In the genomic region with DNA sequence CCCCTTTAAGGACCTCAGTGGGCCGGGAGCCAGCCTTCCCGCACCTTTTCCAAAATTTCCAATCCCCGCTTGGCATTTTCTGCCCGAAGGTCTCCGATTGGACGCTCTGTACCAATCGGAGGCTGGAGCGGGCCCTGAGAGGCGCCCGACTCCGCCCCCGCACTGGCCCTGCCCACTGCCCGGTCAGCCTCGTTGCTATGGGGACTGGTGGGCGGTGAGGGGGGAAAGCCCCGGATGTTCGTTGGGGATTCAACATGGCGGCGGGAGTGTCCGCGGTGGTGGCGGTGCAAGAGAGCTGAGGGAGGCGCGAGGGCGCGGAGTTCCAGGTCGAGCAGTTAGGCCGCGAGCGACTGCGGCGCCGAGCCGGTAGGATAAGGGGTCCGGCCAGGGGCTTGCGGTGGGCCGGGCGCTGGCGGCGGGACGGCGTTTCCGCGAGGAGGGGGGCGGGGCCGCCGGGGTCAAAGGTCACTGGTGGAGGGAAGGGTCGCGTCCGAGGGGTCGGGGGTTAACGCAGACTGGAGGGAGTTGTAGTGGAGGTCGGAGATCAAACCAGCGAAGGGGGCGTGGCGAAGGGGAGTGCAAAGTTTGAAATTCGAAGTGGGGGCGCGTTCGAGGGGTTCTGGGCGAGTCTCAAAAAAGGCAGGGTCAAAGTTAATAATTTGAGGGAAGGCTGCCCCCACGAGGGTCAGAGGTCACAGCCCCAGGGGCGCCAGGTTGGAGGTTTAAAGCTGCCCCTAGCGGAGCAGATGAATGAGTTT, we compare ENCODE assay signal across 1 cellular context.
TF ChIP-seq lines count a peak whose summit lies in the region.

Gene PAK4 (plus strand): TSS at position 233 of the 758 bp plus-strand sequence. CDS start 43,768 bp downstream, outside the sequence.

TF ChIP-seq in K562, 482 proteins besides CTCF, POLR2A, EP300 and RAD21 (continued from another document and continues in another):
- TF ChIP-seq, protein P1, sequence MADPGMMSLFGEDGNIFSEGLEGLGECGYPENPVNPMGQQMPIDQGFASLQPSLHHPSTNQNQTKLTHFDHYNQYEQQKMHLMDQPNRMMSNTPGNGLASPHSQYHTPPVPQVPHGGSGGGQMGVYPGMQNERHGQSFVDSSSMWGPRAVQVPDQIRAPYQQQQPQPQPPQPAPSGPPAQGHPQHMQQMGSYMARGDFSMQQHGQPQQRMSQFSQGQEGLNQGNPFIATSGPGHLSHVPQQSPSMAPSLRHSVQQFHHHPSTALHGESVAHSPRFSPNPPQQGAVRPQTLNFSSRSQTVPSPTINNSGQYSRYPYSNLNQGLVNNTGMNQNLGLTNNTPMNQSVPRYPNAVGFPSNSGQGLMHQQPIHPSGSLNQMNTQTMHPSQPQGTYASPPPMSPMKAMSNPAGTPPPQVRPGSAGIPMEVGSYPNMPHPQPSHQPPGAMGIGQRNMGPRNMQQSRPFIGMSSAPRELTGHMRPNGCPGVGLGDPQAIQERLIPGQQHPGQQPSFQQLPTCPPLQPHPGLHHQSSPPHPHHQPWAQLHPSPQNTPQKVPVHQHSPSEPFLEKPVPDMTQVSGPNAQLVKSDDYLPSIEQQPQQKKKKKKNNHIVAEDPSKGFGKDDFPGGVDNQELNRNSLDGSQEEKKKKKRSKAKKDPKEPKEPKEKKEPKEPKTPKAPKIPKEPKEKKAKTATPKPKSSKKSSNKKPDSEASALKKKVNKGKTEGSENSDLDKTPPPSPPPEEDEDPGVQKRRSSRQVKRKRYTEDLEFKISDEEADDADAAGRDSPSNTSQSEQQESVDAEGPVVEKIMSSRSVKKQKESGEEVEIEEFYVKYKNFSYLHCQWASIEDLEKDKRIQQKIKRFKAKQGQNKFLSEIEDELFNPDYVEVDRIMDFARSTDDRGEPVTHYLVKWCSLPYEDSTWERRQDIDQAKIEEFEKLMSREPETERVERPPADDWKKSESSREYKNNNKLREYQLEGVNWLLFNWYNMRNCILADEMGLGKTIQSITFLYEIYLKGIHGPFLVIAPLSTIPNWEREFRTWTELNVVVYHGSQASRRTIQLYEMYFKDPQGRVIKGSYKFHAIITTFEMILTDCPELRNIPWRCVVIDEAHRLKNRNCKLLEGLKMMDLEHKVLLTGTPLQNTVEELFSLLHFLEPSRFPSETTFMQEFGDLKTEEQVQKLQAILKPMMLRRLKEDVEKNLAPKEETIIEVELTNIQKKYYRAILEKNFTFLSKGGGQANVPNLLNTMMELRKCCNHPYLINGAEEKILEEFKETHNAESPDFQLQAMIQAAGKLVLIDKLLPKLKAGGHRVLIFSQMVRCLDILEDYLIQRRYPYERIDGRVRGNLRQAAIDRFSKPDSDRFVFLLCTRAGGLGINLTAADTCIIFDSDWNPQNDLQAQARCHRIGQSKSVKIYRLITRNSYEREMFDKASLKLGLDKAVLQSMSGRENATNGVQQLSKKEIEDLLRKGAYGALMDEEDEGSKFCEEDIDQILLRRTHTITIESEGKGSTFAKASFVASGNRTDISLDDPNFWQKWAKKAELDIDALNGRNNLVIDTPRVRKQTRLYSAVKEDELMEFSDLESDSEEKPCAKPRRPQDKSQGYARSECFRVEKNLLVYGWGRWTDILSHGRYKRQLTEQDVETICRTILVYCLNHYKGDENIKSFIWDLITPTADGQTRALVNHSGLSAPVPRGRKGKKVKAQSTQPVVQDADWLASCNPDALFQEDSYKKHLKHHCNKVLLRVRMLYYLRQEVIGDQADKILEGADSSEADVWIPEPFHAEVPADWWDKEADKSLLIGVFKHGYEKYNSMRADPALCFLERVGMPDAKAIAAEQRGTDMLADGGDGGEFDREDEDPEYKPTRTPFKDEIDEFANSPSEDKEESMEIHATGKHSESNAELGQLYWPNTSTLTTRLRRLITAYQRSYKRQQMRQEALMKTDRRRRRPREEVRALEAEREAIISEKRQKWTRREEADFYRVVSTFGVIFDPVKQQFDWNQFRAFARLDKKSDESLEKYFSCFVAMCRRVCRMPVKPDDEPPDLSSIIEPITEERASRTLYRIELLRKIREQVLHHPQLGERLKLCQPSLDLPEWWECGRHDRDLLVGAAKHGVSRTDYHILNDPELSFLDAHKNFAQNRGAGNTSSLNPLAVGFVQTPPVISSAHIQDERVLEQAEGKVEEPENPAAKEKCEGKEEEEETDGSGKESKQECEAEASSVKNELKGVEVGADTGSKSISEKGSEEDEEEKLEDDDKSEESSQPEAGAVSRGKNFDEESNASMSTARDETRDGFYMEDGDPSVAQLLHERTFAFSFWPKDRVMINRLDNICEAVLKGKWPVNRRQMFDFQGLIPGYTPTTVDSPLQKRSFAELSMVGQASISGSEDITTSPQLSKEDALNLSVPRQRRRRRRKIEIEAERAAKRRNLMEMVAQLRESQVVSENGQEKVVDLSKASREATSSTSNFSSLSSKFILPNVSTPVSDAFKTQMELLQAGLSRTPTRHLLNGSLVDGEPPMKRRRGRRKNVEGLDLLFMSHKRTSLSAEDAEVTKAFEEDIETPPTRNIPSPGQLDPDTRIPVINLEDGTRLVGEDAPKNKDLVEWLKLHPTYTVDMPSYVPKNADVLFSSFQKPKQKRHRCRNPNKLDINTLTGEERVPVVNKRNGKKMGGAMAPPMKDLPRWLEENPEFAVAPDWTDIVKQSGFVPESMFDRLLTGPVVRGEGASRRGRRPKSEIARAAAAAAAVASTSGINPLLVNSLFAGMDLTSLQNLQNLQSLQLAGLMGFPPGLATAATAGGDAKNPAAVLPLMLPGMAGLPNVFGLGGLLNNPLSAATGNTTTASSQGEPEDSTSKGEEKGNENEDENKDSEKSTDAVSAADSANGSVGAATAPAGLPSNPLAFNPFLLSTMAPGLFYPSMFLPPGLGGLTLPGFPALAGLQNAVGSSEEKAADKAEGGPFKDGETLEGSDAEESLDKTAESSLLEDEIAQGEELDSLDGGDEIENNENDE (IDR thresholded peaks at IDR 0.05; ENCODE audit: low read depth, low read length), result no peak
- TF ChIP-seq MYNN (IDR thresholded peaks at IDR 0.05) (no peak), MYNN (CRISPR knock-in tag; IDR thresholded peaks at IDR 0.05) (no peak), ATF7 (IDR thresholded peaks at IDR 0.05) (peak; percentile 66; the same call in 1 of the 2 replicates), ZNF785 (CRISPR knock-in tag; IDR thresholded peaks at IDR 0.05) (no peak), NFATC3 (IDR thresholded peaks at IDR 0.05) (no peak), LCOR (CRISPR knock-in tag; IDR thresholded peaks at IDR 0.05) (peak; percentile 72; the same call in 1 of the 2 replicates), WHSC1 (IDR thresholded peaks at IDR 0.05; ENCODE audit: low read length) (no peak), SRSF3 (IDR thresholded peaks at IDR 0.05; ENCODE audit: insufficient read depth, low read length) (no peak), CREM (IDR thresholded peaks at IDR 0.05; ENCODE audit: low read depth) (peak; percentile 30; the same call in 1 of the 2 replicates), BRD4 (IDR thresholded peaks at IDR 0.05) (0 out of 2 replicates have a peak, but pooled peaks have one; percentile 60), TEAD1 (CRISPR knock-in tag; IDR thresholded peaks at IDR 0.05) (peak; percentile 77 to 80; a peak in 2 of 4 replicates), THRB (CRISPR knock-in tag; conservative IDR thresholded peaks at IDR 0.05) (no peak; the same call in 1 of the 2 replicates), ZNF121 (CRISPR knock-in tag; conservative IDR thresholded peaks at IDR 0.05) (no peak), RBBP5 (IDR thresholded peaks at IDR 0.05; ENCODE audit: borderline replicate concordance, insufficient read depth, low read length, poor library complexity, severe bottlenecking) (peak; percentile 88), ARID4B (CRISPR knock-in tag; IDR thresholded peaks at IDR 0.05) (peak; percentile 98), PATZ1 (CRISPR knock-in tag; IDR thresholded peaks at IDR 0.05; ENCODE audit: borderline replicate concordance) (no peak), HSF4 (CRISPR knock-in tag; IDR thresholded peaks at IDR 0.05; ENCODE audit: borderline replicate concordance) (no peak), FOS (IDR thresholded peaks at IDR 0.05; ENCODE audit: extremely low read depth, insufficient read length) (peak; percentile 93), HNRNPL (IDR thresholded peaks at IDR 0.05; ENCODE audit: low read depth, low read length) (no peak), PRPF4 (IDR thresholded peaks at IDR 0.05; ENCODE audit: insufficient read depth, low read depth, low read length, poor library complexity, severe bottlenecking) (no peak), RCOR1 (IDR thresholded peaks at IDR 0.05; ENCODE audit: borderline replicate concordance in 1 of 2, low read depth in 2 of 2, low read length in 2 of 2) (0 out of 4 replicates have a peak, but pooled peaks of 1 of the 2 experiments have one; percentile 2), HDAC8 (tag; IDR thresholded peaks at IDR 0.05) (peak; percentile 82; the same call in 1 of the 2 replicates), CBX1 (IDR thresholded peaks at IDR 0.05; ENCODE audit: low read depth) (peak; percentile 5; the same call in 1 of the 2 replicates)
- TF ChIP-seq, protein P2, sequence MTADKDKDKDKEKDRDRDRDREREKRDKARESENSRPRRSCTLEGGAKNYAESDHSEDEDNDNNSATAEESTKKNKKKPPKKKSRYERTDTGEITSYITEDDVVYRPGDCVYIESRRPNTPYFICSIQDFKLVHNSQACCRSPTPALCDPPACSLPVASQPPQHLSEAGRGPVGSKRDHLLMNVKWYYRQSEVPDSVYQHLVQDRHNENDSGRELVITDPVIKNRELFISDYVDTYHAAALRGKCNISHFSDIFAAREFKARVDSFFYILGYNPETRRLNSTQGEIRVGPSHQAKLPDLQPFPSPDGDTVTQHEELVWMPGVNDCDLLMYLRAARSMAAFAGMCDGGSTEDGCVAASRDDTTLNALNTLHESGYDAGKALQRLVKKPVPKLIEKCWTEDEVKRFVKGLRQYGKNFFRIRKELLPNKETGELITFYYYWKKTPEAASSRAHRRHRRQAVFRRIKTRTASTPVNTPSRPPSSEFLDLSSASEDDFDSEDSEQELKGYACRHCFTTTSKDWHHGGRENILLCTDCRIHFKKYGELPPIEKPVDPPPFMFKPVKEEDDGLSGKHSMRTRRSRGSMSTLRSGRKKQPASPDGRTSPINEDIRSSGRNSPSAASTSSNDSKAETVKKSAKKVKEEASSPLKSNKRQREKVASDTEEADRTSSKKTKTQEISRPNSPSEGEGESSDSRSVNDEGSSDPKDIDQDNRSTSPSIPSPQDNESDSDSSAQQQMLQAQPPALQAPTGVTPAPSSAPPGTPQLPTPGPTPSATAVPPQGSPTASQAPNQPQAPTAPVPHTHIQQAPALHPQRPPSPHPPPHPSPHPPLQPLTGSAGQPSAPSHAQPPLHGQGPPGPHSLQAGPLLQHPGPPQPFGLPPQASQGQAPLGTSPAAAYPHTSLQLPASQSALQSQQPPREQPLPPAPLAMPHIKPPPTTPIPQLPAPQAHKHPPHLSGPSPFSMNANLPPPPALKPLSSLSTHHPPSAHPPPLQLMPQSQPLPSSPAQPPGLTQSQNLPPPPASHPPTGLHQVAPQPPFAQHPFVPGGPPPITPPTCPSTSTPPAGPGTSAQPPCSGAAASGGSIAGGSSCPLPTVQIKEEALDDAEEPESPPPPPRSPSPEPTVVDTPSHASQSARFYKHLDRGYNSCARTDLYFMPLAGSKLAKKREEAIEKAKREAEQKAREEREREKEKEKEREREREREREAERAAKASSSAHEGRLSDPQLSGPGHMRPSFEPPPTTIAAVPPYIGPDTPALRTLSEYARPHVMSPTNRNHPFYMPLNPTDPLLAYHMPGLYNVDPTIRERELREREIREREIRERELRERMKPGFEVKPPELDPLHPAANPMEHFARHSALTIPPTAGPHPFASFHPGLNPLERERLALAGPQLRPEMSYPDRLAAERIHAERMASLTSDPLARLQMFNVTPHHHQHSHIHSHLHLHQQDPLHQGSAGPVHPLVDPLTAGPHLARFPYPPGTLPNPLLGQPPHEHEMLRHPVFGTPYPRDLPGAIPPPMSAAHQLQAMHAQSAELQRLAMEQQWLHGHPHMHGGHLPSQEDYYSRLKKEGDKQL (CRISPR knock-in tag; IDR thresholded peaks at IDR 0.05; ENCODE audit: borderline replicate concordance), result peak; percentile 70; the same call in 1 of the 2 replicates
